Comparison of ENCODE assay signal across 10 cellular contexts in genomic region chr4:112348488-112349158, GRCh38. TPM values are rescaled to one million over a fixed set of nuclear protein-coding genes. Genes with fewer than 3 reads are reported as not detected.
DNase-seq lines count a peak whose midpoint lies in the region; TF ChIP-seq lines count a peak whose summit lies in the region.
"Had no signal": no experiment of that assay in that cellular context is flagged by ENCODE, and none has a peak within 500 bp of the region (broad histone marks: within the 10 kb centered on the region; RNA-seq: fewer than 3 reads in every experiment).

No MANE protein-coding gene starts in this region.

- H3K4me1 ChIP-seq in left ventricle myocardium inferior (peaks cover 12% of the 10 kb centered on the region), spleen (no peaks in the 10 kb centered on the region)

- no peaks in the 10 kb centered on the region for H3K27me3 Mint-ChIP-seq in Calu3 (ENCODE audit: unreplicated experiment)
- H3K27me3 Mint-ChIP-seq: activated B cell treated with CpG ODN at 0.5 μM for 24 hours had no signal

- no peaks in the 10 kb centered on the region for H3K4me1 Mint-ChIP-seq in Calu3 (ENCODE audit: low read depth, unreplicated experiment)
- H3K4me1 Mint-ChIP-seq: activated B cell treated with CpG ODN at 0.5 μM for 24 hours had no signal

- WGBS in spleen, 5 donors, result 77 to 86% (median 85%) methylated on average over 11 of the region's 11 CpGs

- no peak overlapping the region; the same call in 1 of the 2 replicates for H3K4me3 ChIP-seq in AG04450 (ENCODE audit: low read depth, low read length)
- H3K4me3 ChIP-seq in WI38 (ENCODE audit: low read depth, low read length), result no peak overlapping the region
- H3K4me3 ChIP-seq in left ventricle myocardium inferior, result peak overlapping the region; percentile 32
- H3K4me3 ChIP-seq in spleen, result no peak overlapping the region
- H3K4me3 ChIP-seq: skin epidermis had no signal

- H3K27me3 ChIP-seq in AG04450 (ENCODE audit: control insufficient read depth, insufficient read depth, low read length), result no peaks in the 10 kb centered on the region
- H3K27me3 ChIP-seq in left ventricle myocardium inferior (ENCODE audit: low read depth), result no peaks in the 10 kb centered on the region
- no peaks in the 10 kb centered on the region for H3K27me3 ChIP-seq in spleen (replicated peaks in 1 of 7)

- H3K9me3 Mint-ChIP-seq in Calu3 (ENCODE audit: low read depth, unreplicated experiment), result no peaks in the 10 kb centered on the region
- H3K9me3 Mint-ChIP-seq: activated B cell treated with CpG ODN at 0.5 μM for 24 hours had no signal

- peak; percentile 26 for TF ChIP-seq CTCF in AG04450 (IDR thresholded peaks at IDR 0.05; ENCODE audit: low read depth, low read length)
- peak; percentile 7; the same call in 1 of the 2 replicates for TF ChIP-seq CTCF in WI38 (IDR thresholded peaks at IDR 0.05; ENCODE audit: low read depth, low read length)
- peak; percentile 37 for TF ChIP-seq CTCF in left ventricle myocardium inferior (IDR thresholded peaks at IDR 0.05; ENCODE audit: borderline replicate concordance)
- no peak for TF ChIP-seq CTCF in spleen (IDR thresholded peaks at IDR 0.05 in 8 of 11, conservative IDR thresholded peaks at IDR 0.05 in 3 of 11)
- TF ChIP-seq CTCF in Calu3 (IDR thresholded peaks at IDR 0.05; ENCODE audit: unreplicated experiment), result no peak

- no peaks in the 10 kb centered on the region for H3K36me3 Mint-ChIP-seq in Calu3 (ENCODE audit: insufficient read depth, unreplicated experiment)

- no peaks in the 10 kb centered on the region for H3K9me3 ChIP-seq in AG04450 (ENCODE audit: control insufficient read depth, insufficient read depth, low read length)
- H3K9me3 ChIP-seq in left ventricle myocardium inferior (replicated peaks), result no peaks in the 10 kb centered on the region
- no peaks in the 10 kb centered on the region for H3K9me3 ChIP-seq in spleen

- intact Hi-C loops in left ventricle myocardium inferior (cut with micrococcal nuclease) (no loop called here), spleen (cut with DNase I; ENCODE audit: low total_unique reads) (no loop called here), Calu3 (cut with micrococcal nuclease; ENCODE audit: unreplicated experiment) (no loop called here)

- H3K36me3 ChIP-seq in left ventricle myocardium inferior (no peaks in the 10 kb centered on the region), spleen (peaks cover 0 to 12% (median 0%) of the 10 kb centered on the region in 6 donors)

- BruUV-seq in Calu3 (replicated peaks; lab: Mats Ljungman, UMichigan), result no TSS peak

- H3K27ac ChIP-seq in AG04450 (ENCODE audit: low read depth, low read length) (no peak overlapping the region), left ventricle myocardium inferior (replicated peaks) (peak overlapping the region; percentile 74), spleen (no peak overlapping the region)

- CTCF ChIA-PET in AG04450 (lab: Charles Lee), result interaction anchor here (0.6 to 2.5 kb wide), 6 partner anchors 12 to 256 kb away, joined by 3 to 9 read pairs (median 4); no protein-coding TSS in a partner anchor
- CTCF ChIA-PET in Calu3 (lab: Charles Lee), result no interaction called here

- DNase-seq in AG04450 (ENCODE audit: low read depth, low spot score) (peak; percentile 30), M059J (ENCODE audit: low read depth) (peak; percentile 84), left ventricle myocardium inferior (peak; percentile 84), spleen (peak; percentile 69), Calu3 (no peak)
- DNase-seq in stimulated activated CD8-positive, alpha-beta memory T cell treated with anti-CD3 and anti-CD28 coated beads, Interleukin-4, amount 100 ng/mL, for 48 hours, result no peak
- no peak for DNase-seq in activated CD4-positive, alpha-beta T cell treated with anti-CD3 and anti-CD28 coated beads, Interleukin-2, amount 50 U/mL, for 1 hour
- DNase-seq: activated B cell treated with CpG ODN at 0.5 μM for 24 hours had no signal

- POLR2A ChIA-PET in AG04450 (lab: Yijun Ruan, JAX), result no interaction called here

- H3K4me3 Mint-ChIP-seq in Calu3 (ENCODE audit: low read depth, unreplicated experiment), result no peak overlapping the region
- H3K4me3 Mint-ChIP-seq: activated B cell treated with CpG ODN at 0.5 μM for 24 hours had no signal

- no peak for TF ChIP-seq POLR2A in spleen (IDR thresholded peaks at IDR 0.05)

- H3K27ac Mint-ChIP-seq in Calu3 (ENCODE audit: unreplicated experiment), result no peak overlapping the region
- H3K27ac Mint-ChIP-seq: activated B cell treated with CpG ODN at 0.5 μM for 24 hours had no signal

RNA-seq across cellular contexts. Expression of gene ALPK1, which starts 51.5 kb away (rescaled TPM):
- polyA plus RNA-seq in AG04450 (2011; rRNA removed) (11.5 and 14.0 TPM in 2 replicates), spleen (1 to 10 TPM; 5.6 to 9.4 (median 8.7) TPM)
- polyA minus RNA-seq in AG04450 (2011; rRNA and poly(A)+ RNA removed), result 14.1 and 22.3 TPM in 2 replicates
- 9.7 and 12.0 TPM in 2 replicates for total RNA-seq in M059J (2014; rRNA removed; shearing (Covaris generic))
- total RNA-seq in left ventricle myocardium inferior (3.1 TPM), spleen (10 to 100 TPM; 48.6 to 92.9 (median 62.6) TPM), Calu3 (2022) (17.1 and 17.9 TPM in 2 replicates)

Comparison
In these comparisons a context has a peak if more than half of its experiments do, and no peak if none do; other contexts are left out.
1. DNase-seq: peak in AG04450 (single experiment), M059J (single experiment), left ventricle myocardium inferior (single experiment) and spleen (single experiment); none in stimulated activated CD8-positive, alpha-beta memory T cell treated with anti-CD3 and anti-CD28 coated beads, Interleukin-4, amount 100 ng/mL, for 48 hours (single experiment), activated CD4-positive, alpha-beta T cell treated with anti-CD3 and anti-CD28 coated beads, Interleukin-2, amount 50 U/mL, for 1 hour (single experiment) and Calu3 (single experiment).
2. CTCF ChIP-seq: peak in AG04450 (single experiment), WI38 (single experiment) and left ventricle myocardium inferior (single experiment); none in spleen (0 of 11) and Calu3 (single experiment).